1 cellular context compared by ENCODE assay signal in the genomic region with DNA sequence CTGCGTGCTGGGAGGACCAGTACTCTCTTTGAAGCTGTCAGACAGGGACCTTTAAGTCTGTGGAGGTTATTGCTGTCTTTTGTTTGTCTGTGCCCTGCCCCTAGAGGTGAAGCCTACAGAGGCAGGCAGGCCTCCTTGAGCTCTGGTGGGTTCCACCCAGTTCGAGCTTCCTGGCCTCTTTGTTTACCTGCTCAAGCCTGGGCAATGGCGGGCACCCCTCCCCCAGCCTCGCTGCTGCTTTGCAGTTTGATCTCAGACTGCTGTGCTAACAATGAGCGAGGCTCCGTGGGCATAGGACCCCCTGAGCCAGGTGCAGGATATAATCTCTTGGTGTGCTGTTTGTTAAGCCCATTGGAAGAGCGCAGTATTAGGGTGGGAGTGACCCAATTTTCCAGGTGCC.
A peak's percentile ranks its signal among the peaks of the same experiment; 100 is the strongest.
TF ChIP-seq lines count a peak whose summit lies in the region.
"Not testable (repeated sequence)": the region's sequence is repeated elsewhere in the genome, so short reads cannot be mapped to it uniquely, and the experiment has no call there.

No MANE protein-coding gene starts in this region.

TF ChIP-seq in HepG2, 621 proteins besides CTCF, POLR2A, EP300 and RAD21:
- TF ChIP-seq, protein P1, sequence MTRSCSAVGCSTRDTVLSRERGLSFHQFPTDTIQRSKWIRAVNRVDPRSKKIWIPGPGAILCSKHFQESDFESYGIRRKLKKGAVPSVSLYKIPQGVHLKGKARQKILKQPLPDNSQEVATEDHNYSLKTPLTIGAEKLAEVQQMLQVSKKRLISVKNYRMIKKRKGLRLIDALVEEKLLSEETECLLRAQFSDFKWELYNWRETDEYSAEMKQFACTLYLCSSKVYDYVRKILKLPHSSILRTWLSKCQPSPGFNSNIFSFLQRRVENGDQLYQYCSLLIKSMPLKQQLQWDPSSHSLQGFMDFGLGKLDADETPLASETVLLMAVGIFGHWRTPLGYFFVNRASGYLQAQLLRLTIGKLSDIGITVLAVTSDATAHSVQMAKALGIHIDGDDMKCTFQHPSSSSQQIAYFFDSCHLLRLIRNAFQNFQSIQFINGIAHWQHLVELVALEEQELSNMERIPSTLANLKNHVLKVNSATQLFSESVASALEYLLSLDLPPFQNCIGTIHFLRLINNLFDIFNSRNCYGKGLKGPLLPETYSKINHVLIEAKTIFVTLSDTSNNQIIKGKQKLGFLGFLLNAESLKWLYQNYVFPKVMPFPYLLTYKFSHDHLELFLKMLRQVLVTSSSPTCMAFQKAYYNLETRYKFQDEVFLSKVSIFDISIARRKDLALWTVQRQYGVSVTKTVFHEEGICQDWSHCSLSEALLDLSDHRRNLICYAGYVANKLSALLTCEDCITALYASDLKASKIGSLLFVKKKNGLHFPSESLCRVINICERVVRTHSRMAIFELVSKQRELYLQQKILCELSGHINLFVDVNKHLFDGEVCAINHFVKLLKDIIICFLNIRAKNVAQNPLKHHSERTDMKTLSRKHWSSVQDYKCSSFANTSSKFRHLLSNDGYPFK (CRISPR knock-in tag; IDR thresholded peaks at IDR 0.05; ENCODE audit: borderline replicate concordance), result peak; percentile 54; the same call in 1 of the 2 replicates
- peak; percentile 26; the same call in 1 of the 2 replicates for TF ChIP-seq FOXA3 (CRISPR knock-in tag; IDR thresholded peaks at IDR 0.05)
- TF ChIP-seq GABPB1 (CRISPR knock-in tag; IDR thresholded peaks at IDR 0.05), result peak; percentile 43
- TF ChIP-seq, protein P2, sequence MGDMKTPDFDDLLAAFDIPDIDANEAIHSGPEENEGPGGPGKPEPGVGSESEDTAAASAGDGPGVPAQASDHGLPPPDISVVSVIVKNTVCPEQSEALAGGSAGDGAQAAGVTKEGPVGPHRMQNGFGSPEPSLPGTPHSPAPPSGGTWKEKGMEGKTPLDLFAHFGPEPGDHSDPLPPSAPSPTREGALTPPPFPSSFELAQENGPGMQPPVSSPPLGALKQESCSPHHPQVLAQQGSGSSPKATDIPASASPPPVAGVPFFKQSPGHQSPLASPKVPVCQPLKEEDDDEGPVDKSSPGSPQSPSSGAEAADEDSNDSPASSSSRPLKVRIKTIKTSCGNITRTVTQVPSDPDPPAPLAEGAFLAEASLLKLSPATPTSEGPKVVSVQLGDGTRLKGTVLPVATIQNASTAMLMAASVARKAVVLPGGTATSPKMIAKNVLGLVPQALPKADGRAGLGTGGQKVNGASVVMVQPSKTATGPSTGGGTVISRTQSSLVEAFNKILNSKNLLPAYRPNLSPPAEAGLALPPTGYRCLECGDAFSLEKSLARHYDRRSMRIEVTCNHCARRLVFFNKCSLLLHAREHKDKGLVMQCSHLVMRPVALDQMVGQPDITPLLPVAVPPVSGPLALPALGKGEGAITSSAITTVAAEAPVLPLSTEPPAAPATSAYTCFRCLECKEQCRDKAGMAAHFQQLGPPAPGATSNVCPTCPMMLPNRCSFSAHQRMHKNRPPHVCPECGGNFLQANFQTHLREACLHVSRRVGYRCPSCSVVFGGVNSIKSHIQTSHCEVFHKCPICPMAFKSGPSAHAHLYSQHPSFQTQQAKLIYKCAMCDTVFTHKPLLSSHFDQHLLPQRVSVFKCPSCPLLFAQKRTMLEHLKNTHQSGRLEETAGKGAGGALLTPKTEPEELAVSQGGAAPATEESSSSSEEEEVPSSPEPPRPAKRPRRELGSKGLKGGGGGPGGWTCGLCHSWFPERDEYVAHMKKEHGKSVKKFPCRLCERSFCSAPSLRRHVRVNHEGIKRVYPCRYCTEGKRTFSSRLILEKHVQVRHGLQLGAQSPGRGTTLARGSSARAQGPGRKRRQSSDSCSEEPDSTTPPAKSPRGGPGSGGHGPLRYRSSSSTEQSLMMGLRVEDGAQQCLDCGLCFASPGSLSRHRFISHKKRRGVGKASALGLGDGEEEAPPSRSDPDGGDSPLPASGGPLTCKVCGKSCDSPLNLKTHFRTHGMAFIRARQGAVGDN (CRISPR knock-in tag; IDR thresholded peaks at IDR 0.05), result peak; percentile 27; the same call in 1 of the 2 replicates
- TF ChIP-seq SALL1 (CRISPR knock-in tag; IDR thresholded peaks at IDR 0.05), result peak; percentile 54; the same call in 1 of the 2 replicates
- TF ChIP-seq, protein P3, sequence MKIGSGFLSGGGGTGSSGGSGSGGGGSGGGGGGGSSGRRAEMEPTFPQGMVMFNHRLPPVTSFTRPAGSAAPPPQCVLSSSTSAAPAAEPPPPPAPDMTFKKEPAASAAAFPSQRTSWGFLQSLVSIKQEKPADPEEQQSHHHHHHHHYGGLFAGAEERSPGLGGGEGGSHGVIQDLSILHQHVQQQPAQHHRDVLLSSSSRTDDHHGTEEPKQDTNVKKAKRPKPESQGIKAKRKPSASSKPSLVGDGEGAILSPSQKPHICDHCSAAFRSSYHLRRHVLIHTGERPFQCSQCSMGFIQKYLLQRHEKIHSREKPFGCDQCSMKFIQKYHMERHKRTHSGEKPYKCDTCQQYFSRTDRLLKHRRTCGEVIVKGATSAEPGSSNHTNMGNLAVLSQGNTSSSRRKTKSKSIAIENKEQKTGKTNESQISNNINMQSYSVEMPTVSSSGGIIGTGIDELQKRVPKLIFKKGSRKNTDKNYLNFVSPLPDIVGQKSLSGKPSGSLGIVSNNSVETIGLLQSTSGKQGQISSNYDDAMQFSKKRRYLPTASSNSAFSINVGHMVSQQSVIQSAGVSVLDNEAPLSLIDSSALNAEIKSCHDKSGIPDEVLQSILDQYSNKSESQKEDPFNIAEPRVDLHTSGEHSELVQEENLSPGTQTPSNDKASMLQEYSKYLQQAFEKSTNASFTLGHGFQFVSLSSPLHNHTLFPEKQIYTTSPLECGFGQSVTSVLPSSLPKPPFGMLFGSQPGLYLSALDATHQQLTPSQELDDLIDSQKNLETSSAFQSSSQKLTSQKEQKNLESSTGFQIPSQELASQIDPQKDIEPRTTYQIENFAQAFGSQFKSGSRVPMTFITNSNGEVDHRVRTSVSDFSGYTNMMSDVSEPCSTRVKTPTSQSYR (CRISPR knock-in tag; IDR thresholded peaks at IDR 0.05; ENCODE audit: borderline replicate concordance), result peak; percentile 87
- TF ChIP-seq ZNF788 (CRISPR knock-in tag; IDR thresholded peaks at IDR 0.05; ENCODE audit: borderline replicate concordance), result 0 out of 2 replicates have a peak, but pooled peaks have one; percentile 22
- not testable (repeated sequence) for TF ChIP-seq FOXP1, FOXA1 (IDR thresholded peaks at IDR 0.05)
- peak; percentile 17; the same call in 1 of the 2 replicates for TF ChIP-seq FOXP1 (CRISPR knock-in tag; IDR thresholded peaks at IDR 0.05)
- peak; percentile 30; the same call in 1 of the 2 replicates for TF ChIP-seq FOXA1 (CRISPR knock-in tag; IDR thresholded peaks at IDR 0.05)
- TF ChIP-seq ZNF292 (CRISPR knock-in tag; IDR thresholded peaks at IDR 0.05; ENCODE audit: borderline replicate concordance, low read depth), result 0 out of 2 replicates have a peak, but pooled peaks have one; percentile 27
- TF ChIP-seq, protein P4, sequence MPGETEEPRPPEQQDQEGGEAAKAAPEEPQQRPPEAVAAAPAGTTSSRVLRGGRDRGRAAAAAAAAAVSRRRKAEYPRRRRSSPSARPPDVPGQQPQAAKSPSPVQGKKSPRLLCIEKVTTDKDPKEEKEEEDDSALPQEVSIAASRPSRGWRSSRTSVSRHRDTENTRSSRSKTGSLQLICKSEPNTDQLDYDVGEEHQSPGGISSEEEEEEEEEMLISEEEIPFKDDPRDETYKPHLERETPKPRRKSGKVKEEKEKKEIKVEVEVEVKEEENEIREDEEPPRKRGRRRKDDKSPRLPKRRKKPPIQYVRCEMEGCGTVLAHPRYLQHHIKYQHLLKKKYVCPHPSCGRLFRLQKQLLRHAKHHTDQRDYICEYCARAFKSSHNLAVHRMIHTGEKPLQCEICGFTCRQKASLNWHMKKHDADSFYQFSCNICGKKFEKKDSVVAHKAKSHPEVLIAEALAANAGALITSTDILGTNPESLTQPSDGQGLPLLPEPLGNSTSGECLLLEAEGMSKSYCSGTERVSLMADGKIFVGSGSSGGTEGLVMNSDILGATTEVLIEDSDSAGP (CRISPR knock-in tag; IDR thresholded peaks at IDR 0.05; ENCODE audit: borderline replicate concordance), result 0 out of 2 replicates have a peak, but pooled peaks have one; percentile 23
